8 cellular contexts compared by ENCODE assay signal in genomic region chr22:23069502-23070357, GRCh38. TPM values are rescaled to one million over a fixed set of nuclear protein-coding genes. Genes with fewer than 3 reads are reported as not detected.
A peak's percentile ranks its signal among the peaks of the same experiment; 100 is the strongest.
DNase-seq lines count a peak whose midpoint lies in the region; TF ChIP-seq lines count a peak whose summit lies in the region.

No MANE protein-coding gene starts in this region.

- H3K27ac Mint-ChIP-seq in H9: no peak overlapping the region

- H2BK5ac ChIP-seq in H9 (ENCODE audit: insufficient read length, low read length): no peak overlapping the region

- no peaks in the 10 kb centered on the region for H3K9me3 ChIP-seq in H9 (ENCODE audit: control insufficient read depth, low read depth, low read length)
- no peaks in the 10 kb centered on the region for H3K9me3 ChIP-seq in adipocyte (ENCODE audit: control insufficient read depth, low read length)
- H3K9me3 ChIP-seq in parathyroid adenoma (ENCODE audit: control insufficient read depth, low read length): no peaks in the 10 kb centered on the region
- H3K9me3 ChIP-seq in thyroid gland: no peaks in the 10 kb centered on the region

- H3K56ac ChIP-seq in H9 (ENCODE audit: insufficient read length, low read depth, low read length): no peak overlapping the region

- H3K4me2 ChIP-seq in H9 (ENCODE audit: insufficient read depth, insufficient read length, low read length) (peak overlapping the region; percentile 89), parathyroid adenoma (ENCODE audit: low read length) (peak overlapping the region; percentile 98)

- peaks cover 12 to 38% of the 10 kb centered on the region in 2 experiments; a peak in 3 of 4 replicates for H3K4me1 Mint-ChIP-seq in H9

- no peak overlapping the region for H3K4ac ChIP-seq in H9 (ENCODE audit: low read depth, low read length)

- H3K27me3 Mint-ChIP-seq in H9 (ENCODE audit: low read depth): peaks cover 90% of the 10 kb centered on the region

- H3K4me1 ChIP-seq in H9 (ENCODE audit: insufficient read depth, low read length): no peaks in the 10 kb centered on the region
- peaks cover 4% of the 10 kb centered on the region for H3K4me1 ChIP-seq in adipocyte (ENCODE audit: control insufficient read depth, insufficient read depth, low read length)
- H3K4me1 ChIP-seq in parathyroid adenoma: no peaks in the 10 kb centered on the region
- peaks cover 9 to 13% of the 10 kb centered on the region in 2 donors for H3K4me1 ChIP-seq in thyroid gland

- H4K5ac ChIP-seq in H9 (ENCODE audit: insufficient read length, low read depth, low read length): no peak overlapping the region

- no peak overlapping the region for H2AK5ac ChIP-seq in H9 (ENCODE audit: insufficient read length, low read length)

- H4K91ac ChIP-seq in H9 (ENCODE audit: insufficient read length, low read depth, low read length): no peak overlapping the region

- H3K79me2 ChIP-seq in H9 (ENCODE audit: insufficient read depth, low read length) (no peaks in the 10 kb centered on the region), parathyroid adenoma (no peaks in the 10 kb centered on the region)

- no peak overlapping the region for H2BK15ac ChIP-seq in H9 (ENCODE audit: low read depth, low read length)

- H3K27ac ChIP-seq in H9 (ENCODE audit: insufficient read length, low read depth, low read length) (no peak overlapping the region), parathyroid adenoma (no peak overlapping the region), thyroid gland (no peak overlapping the region)

- H3K18ac ChIP-seq in H9 (ENCODE audit: insufficient read length, low read depth, low read length): no peak overlapping the region

- H4K8ac ChIP-seq in H9 (replicated peaks; ENCODE audit: insufficient read length, low read depth, low read length): no peak overlapping the region

- no peak overlapping the region for H3K9ac ChIP-seq in H9 (ENCODE audit: extremely low read depth, insufficient read length, low read length)
- peak overlapping the region; percentile 37 for H3K9ac ChIP-seq in adipocyte (ENCODE audit: low read length)
- no peak overlapping the region for H3K9ac ChIP-seq in parathyroid adenoma

- H2BK20ac ChIP-seq in H9 (ENCODE audit: low read depth, low read length, poor library complexity, severe bottlenecking): no peak overlapping the region

- no peak overlapping the region for H3K14ac ChIP-seq in H9 (ENCODE audit: insufficient read depth, low read length)

- H3K9me3 Mint-ChIP-seq in H9: no peaks in the 10 kb centered on the region; a peak in 1 of 5 replicates

- no peaks in the 10 kb centered on the region for H4K20me1 ChIP-seq in H9 (ENCODE audit: control insufficient read depth, insufficient read depth, insufficient read length)

- TF ChIP-seq CTCF in H9 (conservative IDR thresholded peaks at IDR 0.05) (no peak), parathyroid adenoma (IDR thresholded peaks at IDR 0.05) (no peak), thyroid gland (IDR thresholded peaks at IDR 0.05) (no peak)

- H3K4me3 Mint-ChIP-seq in H9: peak overlapping the region; percentile 69 to 91

- peaks cover 11% of the 10 kb centered on the region for H3K23me2 ChIP-seq in H9 (ENCODE audit: insufficient read length, low read depth, low read length, poor library complexity, severe bottlenecking)

- no peak overlapping the region for H3T11ph ChIP-seq in H9 (ENCODE audit: low read length)

- TF ChIP-seq POLR2A in thyroid gland (IDR thresholded peaks at IDR 0.05): no peak

- H3K79me1 ChIP-seq in H9 (ENCODE audit: insufficient read depth, low read depth, low read length, poor library complexity, severe bottlenecking): no peaks in the 10 kb centered on the region

- DNase-seq in DMS114 treated with DMSO at 0.1 percent for 48 hours (lab: John Stamatoyannopoulos, UW; ENCODE audit: unreplicated experiment) (peak; percentile 79), H9 (peak; percentile 91), NCI-H1048 (lab: John Stamatoyannopoulos, UW) (peak; percentile 69), SW480 (ENCODE audit: low spot score) (peak; percentile 86), adipocyte (ENCODE audit: low read depth) (peak; percentile 97), cardiac septum (ENCODE audit: low spot score) (peak; percentile 94), thyroid gland (peak; percentile 91 to 92)

- H3K4me3 ChIP-seq in adipocyte (ENCODE audit: low read length): peak overlapping the region; percentile 77
- peak overlapping the region; percentile 77 for H3K4me3 ChIP-seq in parathyroid adenoma (ENCODE audit: low read depth, low read length)
- peak overlapping the region; percentile 14 to 45 (median 21) for H3K4me3 ChIP-seq in thyroid gland (replicated peaks in 1 of 3)

- H3K23ac ChIP-seq in H9 (ENCODE audit: insufficient read length, low read depth, low read length): no peak overlapping the region

- peaks cover 8% of the 10 kb centered on the region; the same call in 1 of the 2 replicates for H3K27me3 ChIP-seq in H9 (ENCODE audit: insufficient read depth, low read length)
- H3K27me3 ChIP-seq in adipocyte (replicated peaks; ENCODE audit: control insufficient read depth, insufficient read depth, low read length): peaks cover 40% of the 10 kb centered on the region
- no peaks in the 10 kb centered on the region for H3K27me3 ChIP-seq in parathyroid adenoma (ENCODE audit: control insufficient read depth, insufficient read depth, low read length)
- no peaks in the 10 kb centered on the region for H3K27me3 ChIP-seq in thyroid gland

- H2AFZ ChIP-seq in H9 (ENCODE audit: low read length) (no peak overlapping the region), parathyroid adenoma (peak overlapping the region; percentile 85)

- peaks cover 0 to 6% (median 0%) of the 10 kb centered on the region in 3 experiments; a peak in 2 of 7 replicates for H3K36me3 Mint-ChIP-seq in H9 (ENCODE audit: insufficient read depth in 1 of 3, low read depth in 3 of 3)

- no CpG with 5 or more reads among the region's 74 CpGs for WGBS in H9 (ENCODE audit: extremely low coverage, insufficient read length, low lambda C conversion rate)
- WGBS in thyroid gland, 2 donors: 3% methylated on average over 20 to 21 of the region's 74 CpGs

- H2BK12ac ChIP-seq in H9 (ENCODE audit: insufficient read length, low read depth, low read length): no peak overlapping the region

- no peak overlapping the region for H2BK120ac ChIP-seq in H9 (ENCODE audit: low read depth, low read length, poor library complexity, severe bottlenecking)

- intact Hi-C loops in cardiac septum (cut with DNase I) (no loop called here), thyroid gland (cut with DNase I) (no loop called here)

- H3K36me3 ChIP-seq in adipocyte (ENCODE audit: control insufficient read depth, insufficient read depth, low read length, severe bottlenecking) (no peaks in the 10 kb centered on the region), parathyroid adenoma (ENCODE audit: control insufficient read depth, insufficient read depth, low read length) (no peaks in the 10 kb centered on the region), thyroid gland (no peaks in the 10 kb centered on the region)

RNA-seq across cellular contexts. Expression of gene GNAZ, which starts 0.6 kb away (rescaled TPM):
- total RNA-seq in H9 (2021): 5.0 and 5.2 TPM in 2 replicates
- 2.2 TPM for total RNA-seq in cardiac septum
- total RNA-seq in thyroid gland: 1 to 10 TPM; 4.2 to 8.2 (median 4.8) TPM

Comparison
In these comparisons a context has a peak if more than half of its experiments do, and no peak if none do; other contexts are left out.
1. H3K4me3 ChIP-seq: peak in every context shown above with its lines; median percentile 77 in adipocyte; 77 in parathyroid adenoma; 21 in thyroid gland.